26 cellular contexts compared by ENCODE assay signal in the genomic region with DNA sequence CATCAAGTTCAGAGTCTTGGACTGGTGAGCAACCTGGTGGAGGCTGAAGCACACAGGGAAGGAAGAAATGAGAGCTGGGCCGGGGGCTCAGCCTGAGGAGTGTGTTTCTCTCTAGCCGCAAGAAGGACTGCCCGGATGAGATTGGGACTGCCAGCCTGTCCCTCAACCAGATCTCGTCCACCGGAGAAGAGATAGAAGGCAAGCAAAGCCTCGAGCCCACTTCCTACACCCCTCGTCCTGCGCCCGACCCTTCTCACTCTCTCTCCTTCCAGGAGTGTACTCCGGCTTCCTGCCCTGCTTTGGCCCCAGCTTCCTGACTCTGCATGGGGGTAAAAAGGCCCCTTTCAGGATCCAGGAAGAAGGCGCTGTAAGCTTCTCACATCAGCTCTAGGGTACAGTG. TPM values are rescaled to one million over a fixed set of nuclear protein-coding genes. Genes with fewer than 3 reads are reported as not detected.
A peak's percentile ranks its signal among the peaks of the same experiment; 100 is the strongest.
DNase-seq lines count a peak whose midpoint lies in the region; ATAC-seq and TF ChIP-seq lines count a peak whose summit lies in the region.
"Had no signal": no experiment of that assay in that cellular context is flagged by ENCODE, and none has a peak within 500 bp of the region (broad histone marks: within the 10 kb centered on the region; RNA-seq: fewer than 3 reads in every experiment).

No MANE protein-coding gene starts in this region.

- H3K14ac ChIP-seq in H9 (ENCODE audit: insufficient read depth, low read length) (no peak overlapping the region), neuronal stem cell (ENCODE audit: low read length) (no peak overlapping the region)

- ATAC-seq in activated naive CD8-positive, alpha-beta T cell treated with anti-CD3 and anti-CD28 coated beads, Interleukin-2, amount 10 ng/mL, durations not matched to agents 7 days and 5 days (ENCODE audit: low read depth) = no peak
- ATAC-seq in GM18867 (IDR thresholded peaks at IDR 0.05; ENCODE audit: unreplicated experiment) = no peak
- ATAC-seq: PC-3, Right ventricle myocardium inferior, SK-N-SH treated with all-trans-retinoic acid at 6 μM for 48 hours had no signal

- H3K9me3 ChIP-seq in H9 (ENCODE audit: control insufficient read depth, low read depth, low read length) (no peaks in the 10 kb centered on the region), neuronal stem cell (replicated peaks in 1 of 2; ENCODE audit: control insufficient read depth in 2 of 2, insufficient read depth in 1 of 2, low read depth in 1 of 2, low read length in 2 of 2) (peaks cover 5 to 6% of the 10 kb centered on the region in 2 donors)

- DNase-seq in activated naive CD8-positive, alpha-beta T cell treated with anti-CD3 and anti-CD28 coated beads, Interleukin-2, amount 10 ng/mL, durations not matched to agents 7 days and 5 days = no peak
- DNase-seq in activated naive CD8-positive, alpha-beta T cell treated with anti-CD3 and anti-CD28 coated beads for 36 hours = no peak
- no peak for DNase-seq in H9
- DNase-seq in chondrocyte (ENCODE audit: low spot score) = peak; percentile 51
- DNase-seq in neuronal stem cell (ENCODE audit: low spot score) = no peak
- DNase-seq in NCI-H1105 (lab: John Stamatoyannopoulos, UW) = no peak
- DNase-seq in AG20443 (ENCODE audit: low spot score) = no peak
- DNase-seq: 8988T; CD4-positive, alpha-beta T cell; COR-L47; Kasumi-1; NCI-H1092 treated with DMSO at 0.1 percent for 48 hours; NCI-H1436 treated with DMSO at 0.1 percent for 48 hours; NCI-H187 treated with DMSO at 0.1 percent for 48 hours; NCI-H2107; NCI-H446; NCI-H524 treated with DMSO at 0.1 percent for 48 hours; NCI-H774; PC-3; SJCRH30 had no signal

- peak overlapping the region; percentile 43 for H3K27ac Mint-ChIP-seq in activated naive CD8-positive, alpha-beta T cell treated with anti-CD3 and anti-CD28 coated beads, Interleukin-2, amount 10 ng/mL, durations not matched to agents 7 days and 5 days
- H3K27ac Mint-ChIP-seq in activated naive CD8-positive, alpha-beta T cell treated with anti-CD3 and anti-CD28 coated beads for 36 hours = no peak overlapping the region
- H3K27ac Mint-ChIP-seq in H9 (peak overlapping the region in 2 of 3 experiments; percentile 24 to 32; a peak in 1 of 7 replicates), chondrocyte (ENCODE audit: unreplicated experiment) (no peak overlapping the region)
- H3K27ac Mint-ChIP-seq: CD4-positive, alpha-beta T cell had no signal

- H4K8ac ChIP-seq in H9 (replicated peaks; ENCODE audit: insufficient read length, low read depth, low read length) = no peak overlapping the region
- no peak overlapping the region for H4K8ac ChIP-seq in neuronal stem cell (ENCODE audit: low read depth, low read length)

- H3K79me2 ChIP-seq in H9 (ENCODE audit: insufficient read depth, low read length) = no peaks in the 10 kb centered on the region

- H2BK5ac ChIP-seq in H9 (ENCODE audit: insufficient read length, low read length) (no peak overlapping the region), neuronal stem cell (ENCODE audit: low read length) (no peak overlapping the region)

- no peaks in the 10 kb centered on the region for H4K20me1 ChIP-seq in H9 (ENCODE audit: control insufficient read depth, insufficient read depth, insufficient read length)
- H4K20me1 ChIP-seq: BLaER1 had no signal

- H4K5ac ChIP-seq in H9 (ENCODE audit: insufficient read length, low read depth, low read length) = no peak overlapping the region

- H3K4ac ChIP-seq in H9 (ENCODE audit: low read depth, low read length) = no peak overlapping the region
- H3K4ac ChIP-seq in neuronal stem cell (ENCODE audit: low read length) = no peak overlapping the region

- no peak overlapping the region for H2BK20ac ChIP-seq in H9 (ENCODE audit: low read depth, low read length, poor library complexity, severe bottlenecking)

- H3K27ac ChIP-seq in H9 (ENCODE audit: insufficient read length, low read depth, low read length) (no peak overlapping the region), neuronal stem cell (replicated peaks; ENCODE audit: low read length) (no peak overlapping the region)
- H3K27ac ChIP-seq: BLaER1, SJCRH30 had no signal

- H3K27me3 ChIP-seq in H9 (ENCODE audit: insufficient read depth, low read length) = no peaks in the 10 kb centered on the region
- H3K27me3 ChIP-seq in neuronal stem cell (ENCODE audit: control insufficient read depth in 3 of 3, insufficient read depth in 3 of 3, low read depth in 1 of 3, low read length in 3 of 3) = no peaks in the 10 kb centered on the region
- H3K27me3 ChIP-seq: BLaER1 had no signal

- no peak overlapping the region for H3K4me3 ChIP-seq in neuronal stem cell (ENCODE audit: low read length in 2 of 2)
- H3K4me3 ChIP-seq: BLaER1, SJCRH30 had no signal

- no peak overlapping the region for H3K9ac ChIP-seq in H9 (ENCODE audit: extremely low read depth, insufficient read length, low read length)
- H3K9ac ChIP-seq in neuronal stem cell (ENCODE audit: low read depth, low read length, poor library complexity) = no peak overlapping the region
- H3K9ac ChIP-seq: BLaER1 had no signal

- H3K36me3 Mint-ChIP-seq in activated naive CD8-positive, alpha-beta T cell treated with anti-CD3 and anti-CD28 coated beads, Interleukin-2, amount 10 ng/mL, durations not matched to agents 7 days and 5 days = no peaks in the 10 kb centered on the region
- no peaks in the 10 kb centered on the region for H3K36me3 Mint-ChIP-seq in activated naive CD8-positive, alpha-beta T cell treated with anti-CD3 and anti-CD28 coated beads for 36 hours
- H3K36me3 Mint-ChIP-seq in H9 (ENCODE audit: insufficient read depth in 1 of 3, low read depth in 3 of 3) (no peaks in the 10 kb centered on the region), chondrocyte (ENCODE audit: low read depth) (peaks cover 1% of the 10 kb centered on the region)

- H2BK120ac ChIP-seq in H9 (ENCODE audit: low read depth, low read length, poor library complexity, severe bottlenecking) (no peak overlapping the region), neuronal stem cell (ENCODE audit: low read depth, low read length) (no peak overlapping the region)

- H3K23ac ChIP-seq in H9 (ENCODE audit: insufficient read length, low read depth, low read length) (no peak overlapping the region), neuronal stem cell (ENCODE audit: low read depth, low read length, poor library complexity) (no peak overlapping the region)

- H3K79me1 ChIP-seq in H9 (ENCODE audit: insufficient read depth, low read depth, low read length, poor library complexity, severe bottlenecking) (no peaks in the 10 kb centered on the region), neuronal stem cell (ENCODE audit: low read depth, low read length) (no peaks in the 10 kb centered on the region)

- no peaks in the 10 kb centered on the region for H3K36me3 ChIP-seq in neuronal stem cell (replicated peaks in 1 of 2; ENCODE audit: control insufficient read depth in 2 of 2, insufficient read depth in 2 of 2, low read length in 2 of 2)
- H3K36me3 ChIP-seq: BLaER1, SJCRH30 had no signal

- H3K23me2 ChIP-seq in H9 (ENCODE audit: insufficient read length, low read depth, low read length, poor library complexity, severe bottlenecking) = no peaks in the 10 kb centered on the region

- H3K4me2 ChIP-seq in H9 (ENCODE audit: insufficient read depth, insufficient read length, low read length) (no peak overlapping the region), neuronal stem cell (ENCODE audit: insufficient read depth, low read length, poor library complexity, severe bottlenecking) (no peak overlapping the region)
- H3K4me2 ChIP-seq: BLaER1 had no signal

- no CpG with 5 or more reads among the region's 11 CpGs for WGBS in H9 (ENCODE audit: extremely low coverage, insufficient read length, low lambda C conversion rate)
- WGBS in neuronal stem cell (ENCODE audit: extremely low coverage in 2 of 2, insufficient read length in 2 of 2, insufficient replicate concordance in 1 of 2), 2 donors = no CpG with 5 or more reads among the region's 11 CpGs

- H3K18ac ChIP-seq in H9 (ENCODE audit: insufficient read length, low read depth, low read length) (no peak overlapping the region), neuronal stem cell (ENCODE audit: low read length) (no peak overlapping the region)

- H4K91ac ChIP-seq in H9 (ENCODE audit: insufficient read length, low read depth, low read length) = no peak overlapping the region
- no peak overlapping the region for H4K91ac ChIP-seq in neuronal stem cell (ENCODE audit: low read depth, low read length, poor library complexity)

- no peaks in the 10 kb centered on the region for H3K9me3 Mint-ChIP-seq in activated naive CD8-positive, alpha-beta T cell treated with anti-CD3 and anti-CD28 coated beads, Interleukin-2, amount 10 ng/mL, durations not matched to agents 7 days and 5 days
- H3K9me3 Mint-ChIP-seq in activated naive CD8-positive, alpha-beta T cell treated with anti-CD3 and anti-CD28 coated beads for 36 hours = no peaks in the 10 kb centered on the region
- peaks cover 4 to 8% of the 10 kb centered on the region in 2 experiments; a peak in 4 of 5 replicates for H3K9me3 Mint-ChIP-seq in H9
- H3K9me3 Mint-ChIP-seq in chondrocyte (ENCODE audit: low read depth) = peaks cover 7% of the 10 kb centered on the region

- no peak overlapping the region for H2AFZ ChIP-seq in H9 (ENCODE audit: low read length)
- H2AFZ ChIP-seq in neuronal stem cell (ENCODE audit: low read length) = peak overlapping the region; percentile 82

- peaks cover 9% of the 10 kb centered on the region for H3K27me3 Mint-ChIP-seq in activated naive CD8-positive, alpha-beta T cell treated with anti-CD3 and anti-CD28 coated beads, Interleukin-2, amount 10 ng/mL, durations not matched to agents 7 days and 5 days
- H3K27me3 Mint-ChIP-seq in activated naive CD8-positive, alpha-beta T cell treated with anti-CD3 and anti-CD28 coated beads for 36 hours = no peaks in the 10 kb centered on the region
- H3K27me3 Mint-ChIP-seq in H9 (ENCODE audit: low read depth) (peaks cover 2% of the 10 kb centered on the region), chondrocyte (ENCODE audit: low read depth) (no peaks in the 10 kb centered on the region)
- H3K27me3 Mint-ChIP-seq: CD4-positive, alpha-beta T cell had no signal

- no peak overlapping the region for H3K56ac ChIP-seq in H9 (ENCODE audit: insufficient read length, low read depth, low read length)

- no peak overlapping the region for H2BK15ac ChIP-seq in H9 (ENCODE audit: low read depth, low read length)
- H2BK15ac ChIP-seq in neuronal stem cell (ENCODE audit: low read length) = no peak overlapping the region

- POLR2A ChIA-PET in activated naive CD8-positive, alpha-beta T cell treated with anti-CD3 and anti-CD28 coated beads, Interleukin-2, amount 10 ng/mL, durations not matched to agents 7 days and 5 days (lab: Charles Lee) = interaction anchor here (0.6 kb wide), 1 partner anchor 244 kb away, joined by 3 read pairs; no protein-coding TSS in a partner anchor

- H3K4me1 Mint-ChIP-seq in activated naive CD8-positive, alpha-beta T cell treated with anti-CD3 and anti-CD28 coated beads, Interleukin-2, amount 10 ng/mL, durations not matched to agents 7 days and 5 days = peaks cover 6% of the 10 kb centered on the region
- H3K4me1 Mint-ChIP-seq in activated naive CD8-positive, alpha-beta T cell treated with anti-CD3 and anti-CD28 coated beads for 36 hours = no peaks in the 10 kb centered on the region
- H3K4me1 Mint-ChIP-seq in H9 (peaks cover 0 to 4% of the 10 kb centered on the region in 2 experiments; a peak in 3 of 4 replicates), chondrocyte (ENCODE audit: low read depth) (peaks cover 18% of the 10 kb centered on the region)

- H3K4me1 ChIP-seq in H9 (ENCODE audit: insufficient read depth, low read length) (no peaks in the 10 kb centered on the region), neuronal stem cell (ENCODE audit: control insufficient read depth in 2 of 2, insufficient read depth in 1 of 2, low read depth in 1 of 2, low read length in 2 of 2) (peaks cover 2% of the 10 kb centered on the region in 2 donors)
- H3K4me1 ChIP-seq: BLaER1, SJCRH30 had no signal

- H2AK5ac ChIP-seq in H9 (ENCODE audit: insufficient read length, low read length) (no peak overlapping the region), neuronal stem cell (ENCODE audit: low read depth, low read length) (no peak overlapping the region)

- H3K4me3 Mint-ChIP-seq in activated naive CD8-positive, alpha-beta T cell treated with anti-CD3 and anti-CD28 coated beads, Interleukin-2, amount 10 ng/mL, durations not matched to agents 7 days and 5 days = no peak overlapping the region
- no peak overlapping the region for H3K4me3 Mint-ChIP-seq in activated naive CD8-positive, alpha-beta T cell treated with anti-CD3 and anti-CD28 coated beads for 36 hours
- no peak overlapping the region for H3K4me3 Mint-ChIP-seq in H9
- no peak overlapping the region for H3K4me3 Mint-ChIP-seq in chondrocyte (ENCODE audit: unreplicated experiment)
- H3K4me3 Mint-ChIP-seq: CD4-positive, alpha-beta T cell had no signal

- no peak overlapping the region for H3T11ph ChIP-seq in H9 (ENCODE audit: low read length)

- no peak for TF ChIP-seq CTCF in H9 (conservative IDR thresholded peaks at IDR 0.05)
- TF ChIP-seq CTCF in chondrocyte (IDR thresholded peaks at IDR 0.05) = no peak

- H2BK12ac ChIP-seq in H9 (ENCODE audit: insufficient read length, low read depth, low read length) = no peak overlapping the region
- H2BK12ac ChIP-seq in neuronal stem cell (ENCODE audit: low read length) = no peak overlapping the region

RNA-seq across cellular contexts. Expression of gene FER1L5, which starts 26.2 kb away (rescaled TPM):
- total RNA-seq in activated naive CD8-positive, alpha-beta T cell treated with anti-CD3 and anti-CD28 coated beads, Interleukin-2, amount 10 ng/mL, durations not matched to agents 7 days and 5 days = not detected
- not detected for total RNA-seq in activated naive CD8-positive, alpha-beta T cell treated with anti-CD3 and anti-CD28 coated beads for 36 hours
- total RNA-seq in H9 (2021) (0.83 and 1.2 TPM in 2 replicates), chondrocyte (not detected in 3 replicates)
- polyA plus RNA-seq in neuronal stem cell (2013, experiment 1 of 2) = 0.47 TPM
- polyA plus RNA-seq in neuronal stem cell (2013, experiment 2 of 2) = 0.47 TPM
- total RNA-seq: CD4-positive, alpha-beta T cell; H4; PC-3; Right ventricle myocardium inferior; RPMI7951 had no signal

RNA-seq across cellular contexts. Expression of gene KANSL3, which starts 30.7 kb away (rescaled TPM):
- 10 to 100 TPM; 63.8 to 69.6 TPM for total RNA-seq in activated naive CD8-positive, alpha-beta T cell treated with anti-CD3 and anti-CD28 coated beads, Interleukin-2, amount 10 ng/mL, durations not matched to agents 7 days and 5 days
- 10 to 100 TPM; 30.3 to 32.2 TPM for total RNA-seq in activated naive CD8-positive, alpha-beta T cell treated with anti-CD3 and anti-CD28 coated beads for 36 hours
- total RNA-seq in H9 (2021) = 34.2 and 35.7 TPM in 2 replicates
- total RNA-seq in chondrocyte = 32.6 to 34.5 TPM (median 34.1 TPM) in 3 replicates
- 23.8 TPM for polyA plus RNA-seq in neuronal stem cell (2013, experiment 1 of 2)
- polyA plus RNA-seq in neuronal stem cell (2013, experiment 2 of 2) = 23.9 TPM

Comparison
In these comparisons a context has a peak if more than half of its experiments do, and no peak if none do; other contexts are left out.
1. H3K27ac Mint-ChIP-seq: peak in activated naive CD8-positive, alpha-beta T cell treated with anti-CD3 and anti-CD28 coated beads, Interleukin-2, amount 10 ng/mL, durations not matched to agents 7 days and 5 days (single experiment) and H9 (2 of 3); none in activated naive CD8-positive, alpha-beta T cell treated with anti-CD3 and anti-CD28 coated beads for 36 hours (single experiment) and chondrocyte (single experiment).